Comparison of ENCODE assay signal across 26 cellular contexts in the genomic region with DNA sequence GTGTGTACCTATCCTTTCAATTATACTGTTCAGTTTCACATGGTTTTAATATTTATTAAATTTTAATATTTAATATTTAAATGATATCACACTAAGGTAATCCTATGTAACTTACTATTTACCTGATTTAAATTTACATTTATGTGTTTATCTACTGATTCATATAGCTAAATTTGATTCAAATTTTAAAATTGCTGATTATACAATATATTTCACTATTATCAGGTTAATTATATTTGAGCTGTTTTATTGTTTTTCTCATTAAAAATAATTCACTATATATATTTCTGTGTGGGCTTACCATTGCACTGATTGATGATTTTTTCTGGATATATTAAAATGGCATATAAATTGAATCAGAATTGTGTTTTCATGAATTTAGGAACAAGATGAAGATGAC.
"Had no signal": no experiment of that assay in that cellular context is flagged by ENCODE, and none has a peak within 500 bp of the region (broad histone marks: within the 10 kb centered on the region; RNA-seq: fewer than 3 reads in every experiment).

No MANE protein-coding gene starts in this region.

- H3K27ac ChIP-seq: left ventricle myocardium inferior, neural progenitor cell, neutrophil, prostate gland, sigmoid colon, spleen, suprapubic skin, thoracic aorta, tibial artery, uterus had no signal

- H3K9me3 ChIP-seq: left ventricle myocardium inferior, neutrophil, prostate gland, sigmoid colon, suprapubic skin, thoracic aorta, tibial artery, uterus had no signal

- H3K27me3 ChIP-seq: neural progenitor cell, neutrophil, sigmoid colon, spleen, suprapubic skin, tibial artery, uterus had no signal

- ATAC-seq: natural killer cell; right cardiac atrium; stimulated activated effector memory CD8-positive, alpha-beta T cell treated with anti-CD3 and anti-CD28 coated beads, Interleukin-12 subunit alpha, Interleukin-12 subunit beta, amount 100 ng/mL, for 72 hours had no signal

- H3K4me3 ChIP-seq: left ventricle myocardium inferior, lung, neural progenitor cell, prostate gland, sigmoid colon, spleen, suprapubic skin, thoracic aorta, tibial artery, uterus had no signal

- H3K4me2 ChIP-seq: neural progenitor cell had no signal

- H2AFZ ChIP-seq: neural progenitor cell had no signal

- H3K4me1 ChIP-seq: left ventricle myocardium inferior, neural progenitor cell, prostate gland, sigmoid colon, spleen, suprapubic skin, tibial artery, uterus had no signal

- DNase-seq: hypothalamus; immature natural killer cell; left ventricle myocardium inferior; mesendoderm; naive B cell; natural killer cell; nephron progenitor cell; occipital lobe; posterior cingulate gyrus; retina; right cardiac atrium; sigmoid colon; small intestine; spleen; stimulated activated CD4-positive, alpha-beta T cell treated with anti-CD3 and anti-CD28 coated beads, Interleukin-4, amount 100 ng/mL, for 24 hours; stimulated activated naive CD4-positive, alpha-beta T cell; tibial artery; trophoblast cell; uterus had no signal

- H3K36me3 ChIP-seq: left ventricle myocardium inferior, neural progenitor cell, neutrophil, prostate gland, sigmoid colon, spleen, suprapubic skin, thoracic aorta, tibial artery, uterus had no signal

- H3K9ac ChIP-seq: neural progenitor cell had no signal

- FAIRE-seq: small intestine had no signal
